Comparison of ENCODE assay signal across 14 cellular contexts in genomic region chr3:69273895-69274294, GRCh38.
"Had no signal": no experiment of that assay in that cellular context is flagged by ENCODE, and none has a peak within 500 bp of the region (broad histone marks: within the 10 kb centered on the region; RNA-seq: fewer than 3 reads in every experiment).

No MANE protein-coding gene starts in this region.

- H3K4me3 Mint-ChIP-seq: activated T-helper 1 cell treated with anti-CD3 and anti-CD28 coated beads, Interleukin-12 subunit alpha, Interleukin-12 subunit beta, Interleukin-2, Interleukin-4 antibody, amounts not matched to agents 30 ng/mL and 10 ng/mL and 1 ng/mL, durations not matched to agents 14 hours and 24 hours and 36 hours; central memory CD8-positive, alpha-beta T cell; nephron; stimulated activated memory B cell treated with anti-CD40 and anti-IgM and Interleukin-4, amounts not matched to agents 10 μg/mL and 1 μg/mL and 100 μg/mL, for 72 hours had no signal

- H3K4me1 Mint-ChIP-seq: central memory CD8-positive, alpha-beta T cell; nephron; stimulated activated memory B cell treated with anti-CD40 and anti-IgM and Interleukin-4, amounts not matched to agents 10 μg/mL and 1 μg/mL and 100 μg/mL, for 72 hours had no signal

- H3K4me1 ChIP-seq: gastrocnemius medialis, heart right ventricle, tibial artery, vagina had no signal

- H3K9me3 ChIP-seq: gastrocnemius medialis, heart right ventricle, left lung, tibial artery, vagina had no signal

- H3K9me3 Mint-ChIP-seq: activated T-helper 1 cell treated with anti-CD3 and anti-CD28 coated beads, Interleukin-12 subunit alpha, Interleukin-12 subunit beta, Interleukin-2, Interleukin-4 antibody, amounts not matched to agents 30 ng/mL and 10 ng/mL and 1 ng/mL, durations not matched to agents 14 hours and 24 hours and 36 hours; central memory CD8-positive, alpha-beta T cell; nephron; stimulated activated memory B cell treated with anti-CD40 and anti-IgM and Interleukin-4, amounts not matched to agents 10 μg/mL and 1 μg/mL and 100 μg/mL, for 72 hours had no signal

- H3K36me3 ChIP-seq: gastrocnemius medialis, left lung, tibial artery, vagina had no signal

- H3K27me3 ChIP-seq: gastrocnemius medialis, heart right ventricle, left lung, tibial artery, vagina had no signal

- DNase-seq: activated CD4-positive, alpha-beta T cell treated with anti-CD3 and anti-CD28 coated beads for 48 hours; activated naive CD4-positive, alpha-beta T cell treated with Interleukin-2 at 50 U/mL for 16 hours; gastrocnemius medialis; heart right ventricle; islet precursor cell; left lung; mesenchymal stem cell; tibial artery had no signal

- ATAC-seq: gastrocnemius medialis; heart right ventricle; left lung; stimulated activated memory B cell treated with anti-CD40 and anti-IgM and Interleukin-4, amounts not matched to agents 10 μg/mL and 1 μg/mL and 100 μg/mL, for 72 hours had no signal

- H3K27me3 Mint-ChIP-seq: central memory CD8-positive, alpha-beta T cell had no signal

- H3K4me3 ChIP-seq: gastrocnemius medialis, heart right ventricle, left lung, skin epidermis, tibial artery, vagina had no signal

- H3K27ac ChIP-seq: gastrocnemius medialis, heart right ventricle, left lung, skin epidermis, tibial artery, vagina had no signal

- H3K36me3 Mint-ChIP-seq: stimulated activated memory B cell treated with anti-CD40 and anti-IgM and Interleukin-4, amounts not matched to agents 10 μg/mL and 1 μg/mL and 100 μg/mL, for 72 hours had no signal

- H3K27ac Mint-ChIP-seq: activated T-helper 1 cell treated with anti-CD3 and anti-CD28 coated beads, Interleukin-12 subunit alpha, Interleukin-12 subunit beta, Interleukin-2, Interleukin-4 antibody, amounts not matched to agents 30 ng/mL and 10 ng/mL and 1 ng/mL, durations not matched to agents 14 hours and 24 hours and 36 hours; nephron; stimulated activated memory B cell treated with anti-CD40 and anti-IgM and Interleukin-4, amounts not matched to agents 10 μg/mL and 1 μg/mL and 100 μg/mL, for 72 hours had no signal
